ENCODE assay signal across 9 cellular contexts in the genomic region with DNA sequence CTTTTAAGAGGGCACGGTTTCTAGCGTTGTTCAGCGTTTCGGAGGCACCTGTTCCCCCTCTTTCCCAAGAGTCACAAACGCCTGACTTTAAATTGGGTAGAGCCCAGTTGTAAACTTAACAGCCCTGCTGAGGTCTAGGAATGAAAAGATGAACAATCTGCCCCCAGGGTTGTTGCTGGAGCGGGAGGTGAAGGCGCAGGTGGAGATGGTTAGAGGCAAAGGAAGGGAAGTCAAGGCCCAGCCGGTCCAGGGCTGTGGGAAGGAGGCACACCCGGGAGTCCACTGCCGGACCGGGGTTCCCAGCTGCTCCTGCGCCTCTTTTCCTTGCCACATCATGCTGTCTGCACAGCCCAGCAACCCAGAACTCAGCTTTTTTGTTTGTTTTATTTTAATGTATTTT. TPM values are rescaled to one million over a fixed set of nuclear protein-coding genes. Genes with fewer than 3 reads are reported as not detected.
DNase-seq lines count a peak whose midpoint lies in the region; ATAC-seq and TF ChIP-seq lines count a peak whose summit lies in the region.
"Had no signal": no experiment of that assay in that cellular context is flagged by ENCODE, and none has a peak within 500 bp of the region (broad histone marks: within the 10 kb centered on the region; RNA-seq: fewer than 3 reads in every experiment).

No MANE protein-coding gene starts in this region.

- no peak for TF ChIP-seq POLR2A in erythroblast (IDR thresholded peaks at IDR 0.05; ENCODE audit: low read length)

- H3K4me2 ChIP-seq in KMS-11, result peak overlapping the region; percentile 71

- no peak for ATAC-seq in GM21390 (IDR thresholded peaks at IDR 0.05; ENCODE audit: unreplicated experiment)

- intact Hi-C loops in A673 (cut with micrococcal nuclease; ENCODE audit: unreplicated experiment), result no loop called here

- DNase-seq in A673 (ENCODE audit: low spot score) (no peak), dermis blood vessel endothelial cell (peak; percentile 44), ureter (ENCODE audit: low spot score) (no peak), erythroblast (lab: John Stamatoyannopoulos, UW) (no peak), dedifferentiated amniotic fluid mesenchymal stem cell (ENCODE audit: extremely low spot score) (no peak)

- peak overlapping the region; percentile 83 for H3K4me3 ChIP-seq in A673 (ENCODE audit: low read depth, low read length, poor library complexity, severe bottlenecking)
- no peak overlapping the region for H3K4me3 ChIP-seq in KMS-11 (IDR thresholded peaks at IDR 0.05; ENCODE audit: insufficient read depth, low read depth, low read length)
- peak overlapping the region; percentile 81 to 89 for H3K4me3 ChIP-seq in muscle layer of duodenum (ENCODE audit: low read depth in 1 of 2, low read length in 2 of 2)

- BruUV-seq in A673 (replicated peaks; lab: Mats Ljungman, UMichigan), result no TSS peak

- H4K20me1 ChIP-seq in KMS-11 (ENCODE audit: insufficient read depth), result no peaks in the 10 kb centered on the region

- H2AFZ ChIP-seq in KMS-11 (ENCODE audit: low read depth), result peak overlapping the region; percentile 89; the same call in 1 of the 2 replicates

- TF ChIP-seq CTCF in A673 (conservative IDR thresholded peaks at IDR 0.05; ENCODE audit: low read depth, low read length) (no peak), KMS-11 (conservative IDR thresholded peaks at IDR 0.05; ENCODE audit: low read depth, low read length) (no peak)

- no peaks in the 10 kb centered on the region for H3K9me3 ChIP-seq in A673 (ENCODE audit: low read depth, low read length, poor library complexity, severe bottlenecking)
- no peaks in the 10 kb centered on the region for H3K9me3 ChIP-seq in muscle layer of duodenum (ENCODE audit: control insufficient read depth in 1 of 2, low read length in 2 of 2)

- no peaks in the 10 kb centered on the region for H3K79me2 ChIP-seq in KMS-11 (ENCODE audit: insufficient read depth, low read depth)

- CTCF ChIA-PET in A673 (lab: Charles Lee), result interaction anchor here (0.5 kb wide), 1 partner anchor 24 kb away, joined by 4 read pairs; no protein-coding TSS in a partner anchor

- POLR2A ChIA-PET in A673 (lab: Charles Lee; ENCODE audit: low non-redundant PET), result no interaction called here

- H3K4me1 ChIP-seq in A673 (ENCODE audit: insufficient read depth, low read length, poor library complexity, severe bottlenecking) (peaks cover 62% of the 10 kb centered on the region), KMS-11 (ENCODE audit: low read depth, poor library complexity, severe bottlenecking) (no peaks in the 10 kb centered on the region), muscle layer of duodenum (ENCODE audit: control insufficient read depth in 1 of 2, insufficient read depth in 2 of 2, low read length in 2 of 2) (peaks cover 13 to 52% of the 10 kb centered on the region in 2 donors)

- H3K27ac ChIP-seq in A673 (ENCODE audit: low read depth, low read length, poor library complexity, severe bottlenecking) (peak overlapping the region; percentile 73), KMS-11 (no peak overlapping the region), muscle layer of duodenum (ENCODE audit: low read length) (peak overlapping the region; percentile 70)

- H3K36me3 ChIP-seq in A673 (ENCODE audit: insufficient read depth, low read length, poor library complexity, severe bottlenecking), result no peaks in the 10 kb centered on the region
- no peaks in the 10 kb centered on the region for H3K36me3 ChIP-seq in KMS-11 (ENCODE audit: insufficient read depth)
- no peaks in the 10 kb centered on the region for H3K36me3 ChIP-seq in muscle layer of duodenum (ENCODE audit: control insufficient read depth in 1 of 2, insufficient read depth in 2 of 2, low read length in 2 of 2)

- H3K9ac ChIP-seq in KMS-11, result no peak overlapping the region

- H3K27me3 ChIP-seq in A673 (replicated peaks; ENCODE audit: insufficient read depth, low read depth, low read length, poor library complexity) (no peaks in the 10 kb centered on the region), KMS-11 (ENCODE audit: insufficient read depth, low read depth) (no peaks in the 10 kb centered on the region), muscle layer of duodenum (ENCODE audit: low read depth, low read length) (no peaks in the 10 kb centered on the region)

RNA-seq across cellular contexts. Expression of a gene that starts 0.8 kb away (rescaled TPM):
- total RNA-seq in A673 (2021) (98.7 and 100 TPM in 2 replicates), dermis blood vessel endothelial cell (343 and 346 TPM in 2 replicates), ureter (118 TPM)

RNA-seq across cellular contexts. Expression of a gene that starts 45.0 kb away (rescaled TPM):
- total RNA-seq in A673 (2021) (50.4 and 55.8 TPM in 2 replicates), dermis blood vessel endothelial cell (91.0 and 148 TPM in 2 replicates), ureter (177 TPM)

RNA-seq across cellular contexts. Expression of a gene that starts 52.5 kb away (rescaled TPM):
- total RNA-seq in A673 (2021), result not detected in 2 replicates
- not detected in 2 replicates for total RNA-seq in dermis blood vessel endothelial cell
- not detected for total RNA-seq in ureter

RNA-seq across cellular contexts. Expression of a gene that starts 52.6 kb away (rescaled TPM):
- not detected in 2 replicates for total RNA-seq in A673 (2021)
- total RNA-seq in dermis blood vessel endothelial cell, result not detected in 2 replicates
- not detected for total RNA-seq in ureter
- total RNA-seq: left lobe of liver had no signal
